28 cellular contexts compared by ENCODE assay signal in genomic region chr22:39225591-39225990, GRCh38.
"Had no signal": no experiment of that assay in that cellular context is flagged by ENCODE, and none has a peak within 500 bp of the region (broad histone marks: within the 10 kb centered on the region; RNA-seq: fewer than 3 reads in every experiment).

No MANE protein-coding gene starts in this region.

- H3K27ac Mint-ChIP-seq: dendritic cell treated with granulocyte-macrophage colony-stimulating factor and Interleukin-4, amounts not matched to agents 40 ng/mL and 50 ng/mL, for 4 days; effector memory CD8-positive, alpha-beta T cell; endodermal cell had no signal

- H3K36me3 ChIP-seq: colonic mucosa had no signal

- H3K9me3 Mint-ChIP-seq: dendritic cell treated with granulocyte-macrophage colony-stimulating factor and Interleukin-4, amounts not matched to agents 40 ng/mL and 50 ng/mL, for 4 days; effector memory CD8-positive, alpha-beta T cell; endodermal cell had no signal

- H3K4me1 ChIP-seq: colonic mucosa, foreskin keratinocyte had no signal

- H3K9me3 ChIP-seq: colonic mucosa, esophagus squamous epithelium, gastrocnemius medialis, heart left ventricle had no signal

- FAIRE-seq: colon, endometrium, endothelial cell of umbilical vein, frontal cortex had no signal

- H3K27me3 Mint-ChIP-seq: effector memory CD8-positive, alpha-beta T cell had no signal

- H3K27ac ChIP-seq: colonic mucosa, coronary artery, dorsolateral prefrontal cortex, epithelial cell of prostate, esophagus muscularis mucosa, esophagus squamous epithelium, foreskin keratinocyte, gastroesophageal sphincter had no signal

- H3K4me3 ChIP-seq: colonic mucosa, coronary artery, dorsolateral prefrontal cortex, esophagus muscularis mucosa, esophagus squamous epithelium, gastrocnemius medialis, gastroesophageal sphincter, heart left ventricle had no signal

- ATAC-seq: effector memory CD8-positive, alpha-beta T cell; esophagus mucosa; foreskin keratinocyte; gastrocnemius medialis; gastroesophageal sphincter; heart left ventricle had no signal

- H3K4me3 Mint-ChIP-seq: dendritic cell treated with granulocyte-macrophage colony-stimulating factor and Interleukin-4, amounts not matched to agents 40 ng/mL and 50 ng/mL, for 4 days; effector memory CD8-positive, alpha-beta T cell; endodermal cell had no signal

- DNase-seq: colonic mucosa; cortex of kidney; dermis blood vessel endothelial cell; dorsolateral prefrontal cortex; effector CD4-positive, alpha-beta T cell; effector CD8-positive, alpha-beta T cell; effector memory CD4-positive, alpha-beta T cell; effector memory CD8-positive, alpha-beta T cell; endodermal cell; erythroblast; esophagus squamous epithelium; foreskin fibroblast; foreskin keratinocyte; foreskin melanocyte; gastrocnemius medialis; glutamatergic neuron; head of caudate nucleus had no signal

- H3K27me3 ChIP-seq: colonic mucosa, dorsolateral prefrontal cortex, esophagus muscularis mucosa, foreskin keratinocyte, gastrocnemius medialis had no signal
